ENCODE assay signal across 2 cellular contexts in genomic region chr7:148543-148931, GRCh38.
TF ChIP-seq lines count a peak whose summit lies in the region.

No MANE protein-coding gene starts in this region.

TF ChIP-seq in GM23338, 12 proteins besides CTCF, POLR2A, EP300 and RAD21 (continued from another document):
- no peak for TF ChIP-seq ZNF462 (CRISPR knock-in tag; IDR thresholded peaks at IDR 0.05)
- TF ChIP-seq ZNF114 (CRISPR knock-in tag; IDR thresholded peaks at IDR 0.05), result no peak

TF ChIP-seq in WTC11, 78 proteins besides CTCF, POLR2A, EP300 and RAD21 (continued from another document):
- TF ChIP-seq ATF6 (CRISPR knock-in tag; IDR thresholded peaks at IDR 0.05) (no peak), ZNF121 (CRISPR knock-in tag; IDR thresholded peaks at IDR 0.05) (no peak), JUN (CRISPR knock-in tag; IDR thresholded peaks at IDR 0.05) (no peak), USF1 (CRISPR knock-in tag; IDR thresholded peaks at IDR 0.05) (no peak)
